ENCODE assay signal across 7 cellular contexts in the genomic region with DNA sequence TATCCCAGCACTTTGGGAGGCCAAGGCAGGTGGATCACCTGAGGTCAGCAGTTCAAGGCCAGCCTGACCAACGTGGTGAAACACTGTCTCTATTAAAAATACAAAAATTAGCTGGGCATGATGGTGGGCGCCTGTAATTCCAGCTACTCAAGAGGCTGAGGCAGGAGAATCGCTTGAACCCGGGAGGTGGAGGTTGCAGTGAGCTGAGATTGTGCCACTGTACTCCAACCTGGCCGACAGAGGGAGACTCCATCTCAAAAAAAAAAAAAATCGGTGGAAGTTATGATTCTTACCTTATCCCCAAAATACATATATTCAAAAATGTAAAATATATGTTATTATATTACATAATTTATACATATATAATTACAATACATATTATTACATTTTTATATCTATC.
DNase-seq lines count a peak whose midpoint lies in the region; ATAC-seq and TF ChIP-seq lines count a peak whose summit lies in the region.
"Not testable (repeated sequence)": the region's sequence is repeated elsewhere in the genome, so short reads cannot be mapped to it uniquely, and the experiment has no call there.

No MANE protein-coding gene starts in this region.

- not testable (repeated sequence) for H3K9me3 ChIP-seq in H9 (ENCODE audit: control insufficient read depth, low read depth, low read length); OCI-LY3 (ENCODE audit: insufficient read depth, low read length); heart right ventricle; neural progenitor cell (ENCODE audit: low read depth)

- H3K79me2 ChIP-seq in H9 (ENCODE audit: insufficient read depth, low read length); OCI-LY3 (ENCODE audit: low read length); neural progenitor cell (ENCODE audit: low read depth): not testable (repeated sequence)

- H3K27me3 ChIP-seq in H9 (ENCODE audit: insufficient read depth, low read length); OCI-LY3 (ENCODE audit: low read depth, low read length); heart right ventricle; neural progenitor cell: not testable (repeated sequence)

- H3K27me3 Mint-ChIP-seq in H9 (ENCODE audit: low read depth); chondrocyte (ENCODE audit: low read depth); neural progenitor cell (ENCODE audit: insufficient read depth, low read depth): not testable (repeated sequence)

- TF ChIP-seq CTCF in 22Rv1 (IDR thresholded peaks at IDR 0.05) = peak; percentile 46
- TF ChIP-seq CTCF in GM12864 (IDR thresholded peaks at IDR 0.05; ENCODE audit: low read depth, low read length, missing control alignments) = peak; percentile 12
- TF ChIP-seq CTCF in H9 (conservative IDR thresholded peaks at IDR 0.05) = peak; percentile 45; the same call in 2 of the 3 replicates
- TF ChIP-seq CTCF in OCI-LY3 (IDR thresholded peaks at IDR 0.05; ENCODE audit: low read depth, low read length) = peak; percentile 31; the same call in 1 of the 2 replicates
- peak; percentile 11 for TF ChIP-seq CTCF in chondrocyte (IDR thresholded peaks at IDR 0.05)
- peak in 5 of 9 donors; percentile 26 to 42 (median 34) for TF ChIP-seq CTCF in heart right ventricle (IDR thresholded peaks at IDR 0.05)
- peak; percentile 13 for TF ChIP-seq CTCF in neural progenitor cell (IDR thresholded peaks at IDR 0.05)

- not testable (repeated sequence) for H2AK5ac ChIP-seq in H9 (ENCODE audit: insufficient read length, low read length)

- intact Hi-C loops in heart right ventricle (cut with DNase I) = not testable (repeated sequence)

- H3F3A ChIP-seq in neural progenitor cell (ENCODE audit: low read depth) = peaks cover 17% of the 10 kb centered on the region

- not testable (repeated sequence) for H3K36me3 ChIP-seq in OCI-LY3 (replicated peaks; ENCODE audit: low read depth, low read length); heart right ventricle; neural progenitor cell

- ATAC-seq in heart right ventricle = not testable (repeated sequence)

- not testable (repeated sequence) for H3K18ac ChIP-seq in H9 (ENCODE audit: insufficient read length, low read depth, low read length)

- H4K20me1 ChIP-seq in H9 (ENCODE audit: control insufficient read depth, insufficient read depth, insufficient read length); OCI-LY3 (ENCODE audit: insufficient read depth, low read length); neural progenitor cell (ENCODE audit: low read depth): not testable (repeated sequence)

- not testable (repeated sequence) for H3K4me3 ChIP-seq in GM12864 (ENCODE audit: low read depth, low read length); OCI-LY3 (ENCODE audit: low read length); heart right ventricle; neural progenitor cell

- not testable (repeated sequence) for H3K4me3 Mint-ChIP-seq in H9; chondrocyte (ENCODE audit: unreplicated experiment); neural progenitor cell

- H3K4me2 ChIP-seq in H9 (ENCODE audit: insufficient read depth, insufficient read length, low read length); OCI-LY3 (ENCODE audit: low read length); neural progenitor cell: not testable (repeated sequence)

- not testable (repeated sequence) for H4K91ac ChIP-seq in H9 (ENCODE audit: insufficient read length, low read depth, low read length)

- H3K56ac ChIP-seq in H9 (ENCODE audit: insufficient read length, low read depth, low read length) = not testable (repeated sequence)

- H3K23ac ChIP-seq in H9 (ENCODE audit: insufficient read length, low read depth, low read length) = not testable (repeated sequence)

- not testable (repeated sequence) for H3K4me1 Mint-ChIP-seq in H9; chondrocyte (ENCODE audit: low read depth); neural progenitor cell

- not testable (repeated sequence) for H3K36me3 Mint-ChIP-seq in H9 (ENCODE audit: insufficient read depth in 1 of 3, low read depth in 3 of 3); chondrocyte (ENCODE audit: low read depth); neural progenitor cell

- H2BK120ac ChIP-seq in H9 (ENCODE audit: low read depth, low read length, poor library complexity, severe bottlenecking) = not testable (repeated sequence)

- H3K9ac ChIP-seq in H9 (ENCODE audit: extremely low read depth, insufficient read length, low read length); OCI-LY3 (ENCODE audit: low read length); neural progenitor cell: not testable (repeated sequence)

- H2BK5ac ChIP-seq in H9 (ENCODE audit: insufficient read length, low read length) = not testable (repeated sequence)

- H3K14ac ChIP-seq in H9 (ENCODE audit: insufficient read depth, low read length) = not testable (repeated sequence)

- H4K8ac ChIP-seq in H9 (replicated peaks; ENCODE audit: insufficient read length, low read depth, low read length) = not testable (repeated sequence)

- H3K4ac ChIP-seq in H9 (ENCODE audit: low read depth, low read length) = not testable (repeated sequence)

- H3K79me1 ChIP-seq in H9 (ENCODE audit: insufficient read depth, low read depth, low read length, poor library complexity, severe bottlenecking) = not testable (repeated sequence)

- not testable (repeated sequence) for H4K5ac ChIP-seq in H9 (ENCODE audit: insufficient read length, low read depth, low read length)

- not testable (repeated sequence) for H3K4me1 ChIP-seq in H9 (ENCODE audit: insufficient read depth, low read length); OCI-LY3 (ENCODE audit: low read length)
- H3K4me1 ChIP-seq in heart right ventricle (peaks cover 0 to 15% (median 4%) of the 10 kb centered on the region in 9 donors), neural progenitor cell (peaks cover 16% of the 10 kb centered on the region)

- WGBS in H9 (ENCODE audit: extremely low coverage, insufficient read length, low lambda C conversion rate) = no CpG with 5 or more reads among the region's 6 CpGs
- whole genome bisulfite sequencing in heart right ventricle, 2 donors = 84 to 86% methylated on average over 6 of the region's 6 CpGs

- H3K27ac Mint-ChIP-seq in H9; chondrocyte (ENCODE audit: unreplicated experiment); neural progenitor cell: not testable (repeated sequence)

- H3K23me2 ChIP-seq in H9 (ENCODE audit: insufficient read length, low read depth, low read length, poor library complexity, severe bottlenecking) = not testable (repeated sequence)

- H2BK15ac ChIP-seq in H9 (ENCODE audit: low read depth, low read length) = not testable (repeated sequence)

- not testable (repeated sequence) for H3K9me3 Mint-ChIP-seq in H9; chondrocyte (ENCODE audit: low read depth); neural progenitor cell

- not testable (repeated sequence) for H2BK20ac ChIP-seq in H9 (ENCODE audit: low read depth, low read length, poor library complexity, severe bottlenecking)

- H3T11ph ChIP-seq in H9 (ENCODE audit: low read length) = not testable (repeated sequence)

- DNase-seq in GM12864 (ENCODE audit: low read depth); H9; chondrocyte (ENCODE audit: low spot score); heart right ventricle; neural progenitor cell (ENCODE audit: low spot score): not testable (repeated sequence)

- not testable (repeated sequence) for H2BK12ac ChIP-seq in H9 (ENCODE audit: insufficient read length, low read depth, low read length)

- not testable (repeated sequence) for H2AFZ ChIP-seq in H9 (ENCODE audit: low read length); OCI-LY3 (ENCODE audit: low read depth, low read length); neural progenitor cell (replicated peaks)

- not testable (repeated sequence) for H3K27ac ChIP-seq in 22Rv1; H9 (ENCODE audit: insufficient read length, low read depth, low read length); OCI-LY3 (ENCODE audit: low read length); heart right ventricle; neural progenitor cell
